Comparison of ENCODE assay signal across 20 cellular contexts in the genomic region with DNA sequence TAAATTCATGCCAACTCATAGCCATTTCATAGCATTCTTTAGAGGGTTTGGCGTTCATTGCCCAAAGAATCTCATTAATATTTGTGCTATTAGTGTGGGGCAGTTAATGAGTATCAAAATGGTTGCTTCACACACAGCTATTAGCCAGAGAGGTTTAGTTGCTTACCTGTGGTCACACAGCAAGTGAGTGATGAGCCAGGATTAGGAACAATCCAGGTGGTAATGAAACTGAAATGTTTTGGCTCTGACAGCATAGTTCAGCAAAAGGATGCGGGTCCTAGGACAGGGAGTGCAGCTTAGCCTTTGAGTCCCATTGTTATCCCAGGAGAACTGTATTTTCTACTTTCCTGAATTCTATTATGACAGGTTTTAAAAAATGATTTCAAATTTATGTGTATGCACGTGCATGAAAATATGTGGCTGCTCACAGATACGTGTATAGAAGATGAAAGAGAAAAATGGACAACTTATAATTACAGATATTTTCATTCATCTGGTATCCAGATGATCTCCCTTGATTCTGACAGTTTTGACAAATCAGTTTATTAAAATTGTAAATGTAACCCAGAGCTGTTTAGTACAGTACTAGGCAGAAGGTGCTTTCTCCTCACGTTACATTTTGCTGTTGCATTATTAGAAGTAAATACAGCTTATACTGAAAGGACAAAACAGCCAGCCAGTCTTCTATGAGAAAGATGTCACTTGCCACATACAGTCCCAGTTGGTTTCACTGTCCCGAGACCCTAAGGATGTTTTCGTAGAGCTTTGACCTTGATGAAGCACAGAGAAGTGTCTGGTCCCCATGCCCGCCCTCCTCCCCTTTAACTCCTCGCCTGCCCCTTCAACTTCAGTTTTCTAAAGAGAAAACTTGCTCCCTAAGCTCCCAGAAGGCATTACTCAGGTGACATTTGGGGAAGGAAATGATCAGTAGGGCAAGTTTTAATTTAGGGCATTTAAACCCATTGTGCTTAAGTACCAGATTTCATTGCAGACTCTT.
DNase-seq lines count a peak whose midpoint lies in the region; ATAC-seq and TF ChIP-seq lines count a peak whose summit lies in the region.
"Had no signal": no experiment of that assay in that cellular context is flagged by ENCODE, and none has a peak within 500 bp of the region (broad histone marks: within the 10 kb centered on the region; RNA-seq: fewer than 3 reads in every experiment).

No MANE protein-coding gene starts in this region.

- no peaks in the 10 kb centered on the region for H3K79me1 ChIP-seq in H9 (ENCODE audit: insufficient read depth, low read depth, low read length, poor library complexity, severe bottlenecking)

- no peak overlapping the region for H2BK15ac ChIP-seq in H9 (ENCODE audit: low read depth, low read length)

- H3K9me3 ChIP-seq in H9 (ENCODE audit: control insufficient read depth, low read depth, low read length) (no peaks in the 10 kb centered on the region), SK-N-SH (no peaks in the 10 kb centered on the region)

- CTCF ChIA-PET in SK-N-SH (lab: Yijun Ruan, JAX) = interaction anchor here (0.8 to 2.4 kb wide), 7 partner anchors 9 to 95 kb away, joined by 3 to 10 read pairs (median 6); no protein-coding TSS in a partner anchor

- H3F3A ChIP-seq in SK-N-SH (replicated peaks; ENCODE audit: insufficient read depth) = peaks cover 24% of the 10 kb centered on the region

- TF ChIP-seq EP300 in SK-N-SH (IDR thresholded peaks at IDR 0.05; ENCODE audit: borderline replicate concordance in 1 of 2, low read depth in 1 of 2, low read length in 1 of 2) = peak in 1 of 2 experiments; percentile 49; a peak in 1 of 4 replicates

- H3K27ac ChIP-seq in H9 (ENCODE audit: insufficient read length, low read depth, low read length) (no peak overlapping the region), SK-N-SH (ENCODE audit: low read depth in 2 of 2, low read length in 1 of 2) (peak overlapping the region; percentile 36 to 78; a peak in 3 of 4 replicates)
- H3K27ac ChIP-seq: GM23248 had no signal

- H3K4me3 Mint-ChIP-seq in H9 (no peak overlapping the region), mesothelial cell of epicardium (no peak overlapping the region)

- H2AFZ ChIP-seq in H9 (ENCODE audit: low read length) (no peak overlapping the region), SK-N-SH (ENCODE audit: low read depth) (peak overlapping the region; percentile 38; the same call in 1 of the 2 replicates)
- H2AFZ ChIP-seq: GM23248 had no signal

- no peak overlapping the region for H4K5ac ChIP-seq in H9 (ENCODE audit: insufficient read length, low read depth, low read length)

- TF ChIP-seq CTCF in H9 (conservative IDR thresholded peaks at IDR 0.05) (no peak), SK-N-SH (IDR thresholded peaks at IDR 0.05) (no peak), mesothelial cell of epicardium (IDR thresholded peaks at IDR 0.05; ENCODE audit: unreplicated experiment) (no peak), GM10266 (IDR thresholded peaks at IDR 0.05; ENCODE audit: control insufficient read depth, insufficient read depth, low read depth, missing control alignments) (no peak)

- no peaks in the 10 kb centered on the region for H3K9me3 Mint-ChIP-seq in H9
- no peaks in the 10 kb centered on the region for H3K9me3 Mint-ChIP-seq in mesothelial cell of epicardium

- no peak overlapping the region for H3K14ac ChIP-seq in H9 (ENCODE audit: insufficient read depth, low read length)

- DNase-seq in H9 (peak; percentile 8), SK-N-SH (peak; percentile 55), ecto neural progenitor cell (ENCODE audit: low spot score) (peak; percentile 25), mesothelial cell of epicardium (ENCODE audit: low spot score in 2 of 2, unreplicated experiment in 2 of 2) (peak in 1 of 2 experiments; percentile 10), GM10266 (ENCODE audit: extremely low spot score) (no peak), T-helper 2 cell (no peak), occipital lobe (lab: John Stamatoyannopoulos, UW) (no peak)
- DNase-seq: Calu3, DND-41, GM23248, H7, Kasumi-1, MV-4-11, NCI-H1105, NCI-H146, NCI-H1930, NCI-H446, NCI-H524 treated with DMSO at 0.1 percent for 48 hours, NCI-H774 had no signal

- H2BK20ac ChIP-seq in H9 (ENCODE audit: low read depth, low read length, poor library complexity, severe bottlenecking) = no peak overlapping the region

- H4K20me1 ChIP-seq in H9 (ENCODE audit: control insufficient read depth, insufficient read depth, insufficient read length) = no peaks in the 10 kb centered on the region
- no peaks in the 10 kb centered on the region for H4K20me1 ChIP-seq in SK-N-SH (ENCODE audit: insufficient read depth)

- H2BK120ac ChIP-seq in H9 (ENCODE audit: low read depth, low read length, poor library complexity, severe bottlenecking) = no peak overlapping the region

- H3K27me3 Mint-ChIP-seq in H9 (ENCODE audit: low read depth) (no peaks in the 10 kb centered on the region; the same call in 1 of the 2 replicates), mesothelial cell of epicardium (ENCODE audit: low read depth) (no peaks in the 10 kb centered on the region)

- H3K4me2 ChIP-seq in H9 (ENCODE audit: insufficient read depth, insufficient read length, low read length) (no peak overlapping the region), SK-N-SH (peak overlapping the region; percentile 41; the same call in 1 of the 2 replicates)

- H2BK12ac ChIP-seq in H9 (ENCODE audit: insufficient read length, low read depth, low read length) = no peak overlapping the region

- H3K36me3 Mint-ChIP-seq in H9 (ENCODE audit: insufficient read depth in 1 of 3, low read depth in 3 of 3) (no peaks in the 10 kb centered on the region), mesothelial cell of epicardium (no peaks in the 10 kb centered on the region)

- H3K23me2 ChIP-seq in H9 (ENCODE audit: insufficient read length, low read depth, low read length, poor library complexity, severe bottlenecking) = no peaks in the 10 kb centered on the region

- no peak overlapping the region for H4K8ac ChIP-seq in H9 (replicated peaks; ENCODE audit: insufficient read length, low read depth, low read length)

- WGBS in H9 (ENCODE audit: extremely low coverage, insufficient read length, low lambda C conversion rate) = no CpG with 5 or more reads among the region's 9 CpGs
- WGBS in SK-N-SH (ENCODE audit: low lambda C conversion rate) = 48% methylated on average over 9 of the region's 9 CpGs

- H3K9me2 ChIP-seq in SK-N-SH = no peaks in the 10 kb centered on the region

- H3K56ac ChIP-seq in H9 (ENCODE audit: insufficient read length, low read depth, low read length) = no peak overlapping the region

- H3K36me3 ChIP-seq in SK-N-SH (replicated peaks in 1 of 2; ENCODE audit: control insufficient read depth in 1 of 2, insufficient read depth in 2 of 2, low read length in 1 of 2) = no peaks in the 10 kb centered on the region

- no peak overlapping the region; a peak in 1 of 4 replicates for H3K4me3 ChIP-seq in SK-N-SH (ENCODE audit: low read depth in 2 of 2, low read length in 1 of 2)
- H3K4me3 ChIP-seq: GM23248 had no signal

- H3K27me3 ChIP-seq in H9 (ENCODE audit: insufficient read depth, low read length) = no peaks in the 10 kb centered on the region
- no peaks in the 10 kb centered on the region for H3K27me3 ChIP-seq in SK-N-SH (ENCODE audit: insufficient read depth)

- H3K18ac ChIP-seq in H9 (ENCODE audit: insufficient read length, low read depth, low read length) = no peak overlapping the region

- H3K27ac Mint-ChIP-seq in H9 (no peak overlapping the region), mesothelial cell of epicardium (peak overlapping the region; percentile 33)

- ATAC-seq in GM18498 (IDR thresholded peaks at IDR 0.05; ENCODE audit: unreplicated experiment) = no peak

- H4K91ac ChIP-seq in H9 (ENCODE audit: insufficient read length, low read depth, low read length) = no peak overlapping the region

- no peak overlapping the region for H2BK5ac ChIP-seq in H9 (ENCODE audit: insufficient read length, low read length)

- H3K79me2 ChIP-seq in H9 (ENCODE audit: insufficient read depth, low read length) (no peaks in the 10 kb centered on the region), SK-N-SH (ENCODE audit: insufficient read depth) (no peaks in the 10 kb centered on the region)

- POLR2A ChIA-PET in SK-N-SH (lab: Yijun Ruan, JAX) = interaction anchor here (0.8 to 1.2 kb wide), 2 partner anchors 15 to 84 kb away, joined by 4 to 6 read pairs; no protein-coding TSS in a partner anchor

- H3K23ac ChIP-seq in H9 (ENCODE audit: insufficient read length, low read depth, low read length) = no peak overlapping the region

- TF ChIP-seq RAD21 in SK-N-SH (IDR thresholded peaks at IDR 0.05; ENCODE audit: low read length) = no peak

- H3K9ac ChIP-seq in H9 (ENCODE audit: extremely low read depth, insufficient read length, low read length) = no peak overlapping the region
- H3K9ac ChIP-seq in SK-N-SH = peak overlapping the region; percentile 2; the same call in 1 of the 2 replicates
- H3K9ac ChIP-seq: GM23248 had no signal

- H3K4ac ChIP-seq in H9 (ENCODE audit: low read depth, low read length) = no peak overlapping the region

- peaks cover 6% of the 10 kb centered on the region in 2 experiments for H3K4me1 Mint-ChIP-seq in H9
- peaks cover 41% of the 10 kb centered on the region for H3K4me1 Mint-ChIP-seq in mesothelial cell of epicardium

- 0 out of 2 replicates have a peak, but pooled peaks cover 2% of the 10 kb centered on the region for H3K4me1 ChIP-seq in H9 (ENCODE audit: insufficient read depth, low read length)
- H3K4me1 ChIP-seq in SK-N-SH (ENCODE audit: control insufficient read depth in 1 of 2, insufficient read depth in 2 of 2, low read depth in 1 of 2, low read length in 1 of 2) = peaks cover 19 to 21% of the 10 kb centered on the region in 2 experiments

- no peak overlapping the region for H3T11ph ChIP-seq in H9 (ENCODE audit: low read length)

- H2AK5ac ChIP-seq in H9 (ENCODE audit: insufficient read length, low read length) = no peak overlapping the region

TF ChIP-seq in SK-N-SH, 30 proteins besides CTCF, POLR2A, EP300 and RAD21:
- TF ChIP-seq CHD2 (IDR thresholded peaks at IDR 0.05; ENCODE audit: low read length, partially characterized antibody) = no peak
- TF ChIP-seq TCF12 (IDR thresholded peaks at IDR 0.05) = peak; percentile 67

Comparison
In these comparisons a context has a peak if more than half of its experiments do, and no peak if none do; other contexts are left out.
1. DNase-seq: peak in H9 (single experiment), SK-N-SH (single experiment) and ecto neural progenitor cell (single experiment); none in GM10266 (single experiment), T-helper 2 cell (0 of 5) and occipital lobe (single experiment).